ENCODE assay signal across 8 cellular contexts in genomic region chr22:36239401-36240171, GRCh38. TPM values are rescaled to one million over a fixed set of nuclear protein-coding genes. Genes with fewer than 3 reads are reported as not detected.
A peak's percentile ranks its signal among the peaks of the same experiment; 100 is the strongest.
DNase-seq lines count a peak whose midpoint lies in the region; TF ChIP-seq lines count a peak whose summit lies in the region.

APOL2 (minus strand) TSS chr22:36239527; CDS start chr22:36233162, 6,365 bp downstream.

- 18% methylated on average over 13 of the region's 13 CpGs for WGBS in thymus

- DNase-seq in GM06990 (ENCODE audit: extremely low read depth, insufficient read length): peak; percentile 60
- DNase-seq in HEK293T (ENCODE audit: extremely low spot score): peak; percentile 94
- DNase-seq in MV-4-11 (lab: John Stamatoyannopoulos, UW): peak; percentile 86
- DNase-seq in SKM-1 treated with dmso at 0.1 percent for 144 hours (lab: John Stamatoyannopoulos, UW; ENCODE audit: unreplicated experiment): peak; percentile 89
- DNase-seq in activated naive CD8-positive, alpha-beta T cell treated with anti-CD3 and anti-CD28 coated beads for 36 hours: peak; percentile 81
- peak; percentile 74 to 95 (median 87) for DNase-seq in head of caudate nucleus
- DNase-seq in osteocyte (ENCODE audit: extremely low spot score, unreplicated experiment): peak; percentile 96

- H3K36me3 Mint-ChIP-seq in activated naive CD8-positive, alpha-beta T cell treated with anti-CD3 and anti-CD28 coated beads for 36 hours: peaks cover 44% of the 10 kb centered on the region
- H3K36me3 Mint-ChIP-seq in osteocyte (ENCODE audit: unreplicated experiment): peaks cover 22% of the 10 kb centered on the region

- H3K4me1 Mint-ChIP-seq in activated naive CD8-positive, alpha-beta T cell treated with anti-CD3 and anti-CD28 coated beads for 36 hours: peaks cover 43% of the 10 kb centered on the region
- H3K4me1 Mint-ChIP-seq in osteocyte (ENCODE audit: unreplicated experiment): peaks cover 64% of the 10 kb centered on the region

- H3K9me3 ChIP-seq in thymus (ENCODE audit: control insufficient read depth): no peaks in the 10 kb centered on the region

- peaks cover 7% of the 10 kb centered on the region for H3K9me3 Mint-ChIP-seq in activated naive CD8-positive, alpha-beta T cell treated with anti-CD3 and anti-CD28 coated beads for 36 hours
- H3K9me3 Mint-ChIP-seq in osteocyte (ENCODE audit: unreplicated experiment): peaks cover 14% of the 10 kb centered on the region

- intact Hi-C loops in head of caudate nucleus (cut with DNase I): loop anchor here (10.0 kb wide), 1 partner anchor 45 kb away; no protein-coding TSS in a partner anchor

- POLR2A ChIA-PET in HEK293T (lab: Yijun Ruan, JAX): interaction anchor here (0.6 to 2.0 kb wide), 19 partner anchors 10 to 619 kb away, joined by 3 to 13 read pairs (median 3); partner anchors contain the start of genes APOL1 and TXN2

- H3K4me3 ChIP-seq in GM06990 (replicated peaks; ENCODE audit: low read depth, low read length): peak within 1 kb of the TSS; percentile 85
- H3K4me3 ChIP-seq in thymus (ENCODE audit: low read length): peak within 1 kb of the TSS; percentile 50

- H3K27me3 ChIP-seq in GM06990 (replicated peaks; ENCODE audit: control insufficient read depth, insufficient read depth, low read length) (no peaks in the 10 kb centered on the region), thymus (ENCODE audit: control insufficient read depth, insufficient read depth) (no peaks in the 10 kb centered on the region)

- CTCF ChIA-PET in HEK293T (lab: Yijun Ruan, JAX): interaction anchor here (0.6 to 1.4 kb wide), 9 partner anchors 11 to 165 kb away, joined by 3 to 10 read pairs (median 3); partner anchors contain the start of genes APOL1 and APOL4

- peak within 1 kb of the TSS; percentile 86 for H3K4me3 Mint-ChIP-seq in activated naive CD8-positive, alpha-beta T cell treated with anti-CD3 and anti-CD28 coated beads for 36 hours
- H3K4me3 Mint-ChIP-seq in osteocyte (ENCODE audit: unreplicated experiment): peak within 1 kb of the TSS; percentile 92

- no peaks in the 10 kb centered on the region; the same call in 1 of the 2 replicates for H3K36me3 ChIP-seq in GM06990 (ENCODE audit: control insufficient read depth, insufficient read depth, low read length)
- peaks cover 8% of the 10 kb centered on the region for H3K36me3 ChIP-seq in thymus (ENCODE audit: control insufficient read depth, insufficient read depth)

- H3K27ac ChIP-seq in thymus (ENCODE audit: low read depth): peak within 1 kb of the TSS; percentile 94

- H3K27me3 Mint-ChIP-seq in activated naive CD8-positive, alpha-beta T cell treated with anti-CD3 and anti-CD28 coated beads for 36 hours: no peaks in the 10 kb centered on the region
- peaks cover 6% of the 10 kb centered on the region for H3K27me3 Mint-ChIP-seq in osteocyte (ENCODE audit: unreplicated experiment)

- TF ChIP-seq CTCF in GM06990 (IDR thresholded peaks at IDR 0.05; ENCODE audit: insufficient read depth, low read length, poor library complexity, severe bottlenecking): peak; percentile 76
- peak; percentile 72 for TF ChIP-seq CTCF in osteocyte (IDR thresholded peaks at IDR 0.05)

- peak within 1 kb of the TSS; percentile 97 for H3K27ac Mint-ChIP-seq in activated naive CD8-positive, alpha-beta T cell treated with anti-CD3 and anti-CD28 coated beads for 36 hours
- H3K27ac Mint-ChIP-seq in osteocyte (ENCODE audit: unreplicated experiment): peak within 1 kb of the TSS; percentile 99

- H3K4me1 ChIP-seq in thymus (ENCODE audit: control insufficient read depth, insufficient read depth, low read length): peaks cover 7% of the 10 kb centered on the region

TF ChIP-seq in HEK293T, 16 proteins besides CTCF, POLR2A, EP300 and RAD21:
- TF ChIP-seq L3MBTL2 (conservative IDR thresholded peaks at IDR 0.05) (peak; percentile 64), FOXA1 (IDR thresholded peaks at IDR 0.05) (no peak), TARDBP (IDR thresholded peaks at IDR 0.05) (no peak), FOXM1 (IDR thresholded peaks at IDR 0.05; ENCODE audit: borderline replicate concordance) (peak; percentile 45; the same call in 1 of the 2 replicates), SP1 (IDR thresholded peaks at IDR 0.05) (no peak), FOXK2 (IDR thresholded peaks at IDR 0.05) (peak; percentile 85), BHLHE40 (IDR thresholded peaks at IDR 0.05; ENCODE audit: borderline replicate concordance) (no peak), PKNOX1 (IDR thresholded peaks at IDR 0.05) (no peak), ARNT (IDR thresholded peaks at IDR 0.05) (no peak), ELF4 (IDR thresholded peaks at IDR 0.05) (no peak), ZNF384 (IDR thresholded peaks at IDR 0.05) (no peak)

RNA-seq across cellular contexts. Expression of gene APOL2, which starts in this region (rescaled TPM):
- 10 to 100 TPM; 54.3 to 57.0 TPM for total RNA-seq in activated naive CD8-positive, alpha-beta T cell treated with anti-CD3 and anti-CD28 coated beads for 36 hours
- 53.5 and 59.9 TPM in 2 replicates for total RNA-seq in osteocyte
- 56.1 TPM for polyA plus RNA-seq in thymus

Comparison
In these comparisons a context has a peak if more than half of its experiments do, and no peak if none do; other contexts are left out.
1. Peak in every context shown above with its lines: DNase-seq, H3K4me3 ChIP-seq and H3K27ac ChIP-seq.